ENCODE assay signal across 1 cellular context in the genomic region with DNA sequence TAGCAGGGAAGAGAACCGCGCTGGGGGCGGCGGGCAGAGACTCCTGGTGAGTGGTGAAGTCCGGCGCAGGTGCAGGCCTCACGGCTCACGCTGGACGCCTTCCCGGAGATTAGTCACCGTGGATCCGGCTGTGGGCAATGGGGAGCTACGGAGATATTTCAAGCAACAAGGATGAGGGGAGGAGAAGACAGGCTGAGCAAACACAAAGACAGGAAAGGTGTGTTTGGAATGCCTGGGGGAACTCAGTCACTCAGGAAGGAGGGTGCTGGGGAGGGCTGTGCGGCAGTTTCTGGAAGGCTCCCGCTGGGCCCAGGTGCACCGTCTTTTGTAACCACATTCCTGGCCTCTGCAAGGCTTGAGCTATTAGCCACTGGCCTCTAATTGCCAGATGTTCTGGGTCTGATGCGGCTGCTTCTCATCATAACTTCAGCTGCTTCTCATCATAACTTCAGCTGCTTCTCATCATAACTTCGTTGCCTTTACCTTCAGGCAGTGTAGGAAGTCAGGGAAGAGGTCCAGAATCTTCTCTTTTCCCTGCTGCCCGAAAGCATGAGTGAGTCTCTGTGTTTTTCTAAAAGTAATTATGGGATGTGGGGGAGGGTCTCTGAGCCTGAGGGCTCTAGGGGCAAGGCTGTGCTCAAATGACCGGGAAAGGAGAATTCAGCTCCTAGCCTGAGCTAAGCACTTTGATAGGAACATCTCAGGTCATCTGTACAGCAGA.
A peak's percentile ranks its signal among the peaks of the same experiment; 100 is the strongest.
TF ChIP-seq lines count a peak whose summit lies in the region.

No MANE protein-coding gene starts in this region.

TF ChIP-seq in SK-N-SH, 30 proteins besides CTCF, POLR2A, EP300 and RAD21 (continued from another document):
- TF ChIP-seq, protein P1, sequence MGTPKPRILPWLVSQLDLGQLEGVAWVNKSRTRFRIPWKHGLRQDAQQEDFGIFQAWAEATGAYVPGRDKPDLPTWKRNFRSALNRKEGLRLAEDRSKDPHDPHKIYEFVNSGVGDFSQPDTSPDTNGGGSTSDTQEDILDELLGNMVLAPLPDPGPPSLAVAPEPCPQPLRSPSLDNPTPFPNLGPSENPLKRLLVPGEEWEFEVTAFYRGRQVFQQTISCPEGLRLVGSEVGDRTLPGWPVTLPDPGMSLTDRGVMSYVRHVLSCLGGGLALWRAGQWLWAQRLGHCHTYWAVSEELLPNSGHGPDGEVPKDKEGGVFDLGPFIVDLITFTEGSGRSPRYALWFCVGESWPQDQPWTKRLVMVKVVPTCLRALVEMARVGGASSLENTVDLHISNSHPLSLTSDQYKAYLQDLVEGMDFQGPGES (IDR thresholded peaks at IDR 0.05; ENCODE audit: low read depth, low read length), result no peak
- TF ChIP-seq MEF2A (IDR thresholded peaks at IDR 0.05; ENCODE audit: borderline replicate concordance, low read depth) (no peak), EZH2phosphoT487 (IDR thresholded peaks at IDR 0.05; ENCODE audit: borderline replicate concordance, low read depth) (no peak), TCF12 (IDR thresholded peaks at IDR 0.05) (peak; percentile 100), RCOR1 (IDR thresholded peaks at IDR 0.05; ENCODE audit: low read length) (peak; percentile 97), FOXJ3 (CRISPR knock-in tag; IDR thresholded peaks at IDR 0.05) (peak; percentile 39; the same call in 1 of the 2 replicates), YY1 (IDR thresholded peaks at IDR 0.05; ENCODE audit: low read depth) (0 out of 2 replicates have a peak, but pooled peaks have one; percentile 42), NFIC (IDR thresholded peaks at IDR 0.05; ENCODE audit: borderline replicate concordance) (peak; percentile 70; the same call in 1 of the 2 replicates), TAF1 (IDR thresholded peaks at IDR 0.05; ENCODE audit: borderline replicate concordance, low read depth, low read length) (no peak), SMC3 (IDR thresholded peaks at IDR 0.05; ENCODE audit: low read depth, low read length) (no peak), CHD2 (IDR thresholded peaks at IDR 0.05; ENCODE audit: low read length, partially characterized antibody) (peak; percentile 71), GABPA (IDR thresholded peaks at IDR 0.05; ENCODE audit: low read depth) (no peak)
- TF ChIP-seq, protein P2, sequence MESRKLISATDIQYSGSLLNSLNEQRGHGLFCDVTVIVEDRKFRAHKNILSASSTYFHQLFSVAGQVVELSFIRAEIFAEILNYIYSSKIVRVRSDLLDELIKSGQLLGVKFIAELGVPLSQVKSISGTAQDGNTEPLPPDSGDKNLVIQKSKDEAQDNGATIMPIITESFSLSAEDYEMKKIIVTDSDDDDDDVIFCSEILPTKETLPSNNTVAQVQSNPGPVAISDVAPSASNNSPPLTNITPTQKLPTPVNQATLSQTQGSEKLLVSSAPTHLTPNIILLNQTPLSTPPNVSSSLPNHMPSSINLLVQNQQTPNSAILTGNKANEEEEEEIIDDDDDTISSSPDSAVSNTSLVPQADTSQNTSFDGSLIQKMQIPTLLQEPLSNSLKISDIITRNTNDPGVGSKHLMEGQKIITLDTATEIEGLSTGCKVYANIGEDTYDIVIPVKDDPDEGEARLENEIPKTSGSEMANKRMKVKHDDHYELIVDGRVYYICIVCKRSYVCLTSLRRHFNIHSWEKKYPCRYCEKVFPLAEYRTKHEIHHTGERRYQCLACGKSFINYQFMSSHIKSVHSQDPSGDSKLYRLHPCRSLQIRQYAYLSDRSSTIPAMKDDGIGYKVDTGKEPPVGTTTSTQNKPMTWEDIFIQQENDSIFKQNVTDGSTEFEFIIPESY (IDR thresholded peaks at IDR 0.05; ENCODE audit: borderline replicate concordance, low read depth), result 0 out of 2 replicates have a peak, but pooled peaks have one; percentile 37
- TF ChIP-seq, protein P3, sequence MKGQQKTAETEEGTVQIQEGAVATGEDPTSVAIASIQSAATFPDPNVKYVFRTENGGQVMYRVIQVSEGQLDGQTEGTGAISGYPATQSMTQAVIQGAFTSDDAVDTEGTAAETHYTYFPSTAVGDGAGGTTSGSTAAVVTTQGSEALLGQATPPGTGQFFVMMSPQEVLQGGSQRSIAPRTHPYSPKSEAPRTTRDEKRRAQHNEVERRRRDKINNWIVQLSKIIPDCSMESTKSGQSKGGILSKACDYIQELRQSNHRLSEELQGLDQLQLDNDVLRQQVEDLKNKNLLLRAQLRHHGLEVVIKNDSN (IDR thresholded peaks at IDR 0.05; ENCODE audit: borderline replicate concordance, low read depth), result no peak
- TF ChIP-seq, protein P4, sequence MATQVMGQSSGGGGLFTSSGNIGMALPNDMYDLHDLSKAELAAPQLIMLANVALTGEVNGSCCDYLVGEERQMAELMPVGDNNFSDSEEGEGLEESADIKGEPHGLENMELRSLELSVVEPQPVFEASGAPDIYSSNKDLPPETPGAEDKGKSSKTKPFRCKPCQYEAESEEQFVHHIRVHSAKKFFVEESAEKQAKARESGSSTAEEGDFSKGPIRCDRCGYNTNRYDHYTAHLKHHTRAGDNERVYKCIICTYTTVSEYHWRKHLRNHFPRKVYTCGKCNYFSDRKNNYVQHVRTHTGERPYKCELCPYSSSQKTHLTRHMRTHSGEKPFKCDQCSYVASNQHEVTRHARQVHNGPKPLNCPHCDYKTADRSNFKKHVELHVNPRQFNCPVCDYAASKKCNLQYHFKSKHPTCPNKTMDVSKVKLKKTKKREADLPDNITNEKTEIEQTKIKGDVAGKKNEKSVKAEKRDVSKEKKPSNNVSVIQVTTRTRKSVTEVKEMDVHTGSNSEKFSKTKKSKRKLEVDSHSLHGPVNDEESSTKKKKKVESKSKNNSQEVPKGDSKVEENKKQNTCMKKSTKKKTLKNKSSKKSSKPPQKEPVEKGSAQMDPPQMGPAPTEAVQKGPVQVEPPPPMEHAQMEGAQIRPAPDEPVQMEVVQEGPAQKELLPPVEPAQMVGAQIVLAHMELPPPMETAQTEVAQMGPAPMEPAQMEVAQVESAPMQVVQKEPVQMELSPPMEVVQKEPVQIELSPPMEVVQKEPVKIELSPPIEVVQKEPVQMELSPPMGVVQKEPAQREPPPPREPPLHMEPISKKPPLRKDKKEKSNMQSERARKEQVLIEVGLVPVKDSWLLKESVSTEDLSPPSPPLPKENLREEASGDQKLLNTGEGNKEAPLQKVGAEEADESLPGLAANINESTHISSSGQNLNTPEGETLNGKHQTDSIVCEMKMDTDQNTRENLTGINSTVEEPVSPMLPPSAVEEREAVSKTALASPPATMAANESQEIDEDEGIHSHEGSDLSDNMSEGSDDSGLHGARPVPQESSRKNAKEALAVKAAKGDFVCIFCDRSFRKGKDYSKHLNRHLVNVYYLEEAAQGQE (IDR thresholded peaks at IDR 0.05; ENCODE audit: low read depth, low read length), result 0 out of 2 replicates have a peak, but pooled peaks have one; percentile 11
- TF ChIP-seq, protein P5, sequence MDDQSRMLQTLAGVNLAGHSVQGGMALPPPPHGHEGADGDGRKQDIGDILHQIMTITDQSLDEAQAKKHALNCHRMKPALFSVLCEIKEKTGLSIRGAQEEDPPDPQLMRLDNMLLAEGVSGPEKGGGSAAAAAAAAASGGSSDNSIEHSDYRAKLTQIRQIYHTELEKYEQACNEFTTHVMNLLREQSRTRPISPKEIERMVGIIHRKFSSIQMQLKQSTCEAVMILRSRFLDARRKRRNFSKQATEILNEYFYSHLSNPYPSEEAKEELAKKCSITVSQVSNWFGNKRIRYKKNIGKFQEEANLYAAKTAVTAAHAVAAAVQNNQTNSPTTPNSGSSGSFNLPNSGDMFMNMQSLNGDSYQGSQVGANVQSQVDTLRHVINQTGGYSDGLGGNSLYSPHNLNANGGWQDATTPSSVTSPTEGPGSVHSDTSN (IDR thresholded peaks at IDR 0.05), result peak; percentile 87
